Comparison of ENCODE assay signal across 8 cellular contexts in genomic region chr19:40424637-40425449, GRCh38. TPM values are rescaled to one million over a fixed set of nuclear protein-coding genes. Genes with fewer than 3 reads are reported as not detected.
A peak's percentile ranks its signal among the peaks of the same experiment; 100 is the strongest.
DNase-seq lines count a peak whose midpoint lies in the region; ATAC-seq and TF ChIP-seq lines count a peak whose summit lies in the region.

No MANE protein-coding gene starts in this region.

- H4K20me1 ChIP-seq in fibroblast of lung (ENCODE audit: control insufficient read depth, extremely low read depth, insufficient read depth, low read length) = no peaks in the 10 kb centered on the region

- H3K27ac ChIP-seq in fibroblast of lung (ENCODE audit: insufficient read depth, low read length) = peak overlapping the region; percentile 97

- peak; percentile 35 for DNase-seq in activated naive CD4-positive, alpha-beta T cell treated with anti-CD3 and anti-CD28 coated beads for 36 hours
- no peak for DNase-seq in activated naive CD4-positive, alpha-beta T cell (lab: John Stamatoyannopoulos, UW)
- DNase-seq in T-helper 2 cell treated with Interferon-gamma antibody and Interleukin-4, amounts not matched to agents 5 μg/mL and 100 μg/mL, for 36 hours (ENCODE audit: low spot score) = no peak
- peak; percentile 23 to 29 for DNase-seq in fibroblast of lung (ENCODE audit: low read depth in 2 of 2)
- DNase-seq in COLO668 (lab: John Stamatoyannopoulos, UW; ENCODE audit: unreplicated experiment) = no peak
- DNase-seq in HuH-7.5 (ENCODE audit: low spot score) = no peak

- H3K27ac Mint-ChIP-seq in activated naive CD4-positive, alpha-beta T cell treated with anti-CD3 and anti-CD28 coated beads for 36 hours = peak overlapping the region; percentile 97
- peak overlapping the region; percentile 89 for H3K27ac Mint-ChIP-seq in T-helper 2 cell treated with Interferon-gamma antibody and Interleukin-4, amounts not matched to agents 5 μg/mL and 100 μg/mL, for 36 hours

- no peaks in the 10 kb centered on the region for H3K27me3 ChIP-seq in fibroblast of lung (ENCODE audit: control insufficient read depth, insufficient read depth, low read length)
- no peaks in the 10 kb centered on the region for H3K27me3 ChIP-seq in neuron (ENCODE audit: insufficient read depth, low read length)

- peaks cover 12% of the 10 kb centered on the region for H3K36me3 Mint-ChIP-seq in activated naive CD4-positive, alpha-beta T cell treated with anti-CD3 and anti-CD28 coated beads for 36 hours (ENCODE audit: low read depth)
- H3K36me3 Mint-ChIP-seq in T-helper 2 cell treated with Interferon-gamma antibody and Interleukin-4, amounts not matched to agents 5 μg/mL and 100 μg/mL, for 36 hours (ENCODE audit: low read depth) = peaks cover 7% of the 10 kb centered on the region

- H3K9me3 ChIP-seq in fibroblast of lung (ENCODE audit: control insufficient read depth, insufficient read depth, low read depth, low read length) (no peaks in the 10 kb centered on the region), neuron (ENCODE audit: low read length) (no peaks in the 10 kb centered on the region)

- peaks cover 31% of the 10 kb centered on the region for H3K79me2 ChIP-seq in fibroblast of lung (ENCODE audit: control insufficient read depth, insufficient read depth, low read length)

- H2AFZ ChIP-seq in fibroblast of lung (ENCODE audit: low read length) (no peak overlapping the region), neuron (ENCODE audit: low read depth, low read length) (peak overlapping the region; percentile 98)

- H3K4me2 ChIP-seq in fibroblast of lung (ENCODE audit: extremely low read depth, insufficient read depth, low read length) = peak overlapping the region; percentile 97

- H3K4me1 ChIP-seq in fibroblast of lung (ENCODE audit: control insufficient read depth, extremely low read depth, insufficient read depth, low read length) = peaks cover 6% of the 10 kb centered on the region
- peaks cover 11% of the 10 kb centered on the region for H3K4me1 ChIP-seq in neuron (ENCODE audit: insufficient read depth, low read length)

- H3K4me3 ChIP-seq in fibroblast of lung (replicated peaks in 1 of 4; ENCODE audit: control extremely low read depth in 1 of 4, insufficient read depth in 1 of 4, low read depth in 3 of 4, low read length in 4 of 4) (peak overlapping the region; percentile 80 to 99 (median 92)), neuron (ENCODE audit: low read length) (peak overlapping the region; percentile 59)

- no peak for TF ChIP-seq CTCF in fibroblast of lung (conservative IDR thresholded peaks at IDR 0.05 in 1 of 2, IDR thresholded peaks at IDR 0.05 in 1 of 2; ENCODE audit: low read depth in 1 of 2, low read length in 2 of 2)

- H3K4me3 Mint-ChIP-seq in activated naive CD4-positive, alpha-beta T cell treated with anti-CD3 and anti-CD28 coated beads for 36 hours = peak overlapping the region; percentile 89
- peak overlapping the region; percentile 87 for H3K4me3 Mint-ChIP-seq in T-helper 2 cell treated with Interferon-gamma antibody and Interleukin-4, amounts not matched to agents 5 μg/mL and 100 μg/mL, for 36 hours

- H3K36me3 ChIP-seq in fibroblast of lung (ENCODE audit: control insufficient read depth, insufficient read depth, low read length) (peaks cover 9% of the 10 kb centered on the region), neuron (ENCODE audit: insufficient read depth, low read length) (peaks cover 7% of the 10 kb centered on the region)

- H3K27me3 Mint-ChIP-seq in activated naive CD4-positive, alpha-beta T cell treated with anti-CD3 and anti-CD28 coated beads for 36 hours (ENCODE audit: low read depth) = no peaks in the 10 kb centered on the region
- H3K27me3 Mint-ChIP-seq in T-helper 2 cell treated with Interferon-gamma antibody and Interleukin-4, amounts not matched to agents 5 μg/mL and 100 μg/mL, for 36 hours (ENCODE audit: low read depth) = no peaks in the 10 kb centered on the region

- ATAC-seq in GM19023 (IDR thresholded peaks at IDR 0.05; ENCODE audit: unreplicated experiment) = no peak

- H3K9me3 Mint-ChIP-seq in activated naive CD4-positive, alpha-beta T cell treated with anti-CD3 and anti-CD28 coated beads for 36 hours = no peaks in the 10 kb centered on the region
- H3K9me3 Mint-ChIP-seq in T-helper 2 cell treated with Interferon-gamma antibody and Interleukin-4, amounts not matched to agents 5 μg/mL and 100 μg/mL, for 36 hours = no peaks in the 10 kb centered on the region

- CTCF ChIA-PET in activated naive CD4-positive, alpha-beta T cell treated with anti-CD3 and anti-CD28 coated beads for 36 hours (lab: Charles Lee) = interaction anchor here (0.6 to 1.2 kb wide), 4 partner anchors 11 to 227 kb away, joined by 3 to 6 read pairs (median 4); no protein-coding TSS in a partner anchor

- peaks cover 22% of the 10 kb centered on the region for H3K4me1 Mint-ChIP-seq in activated naive CD4-positive, alpha-beta T cell treated with anti-CD3 and anti-CD28 coated beads for 36 hours (ENCODE audit: low read depth)
- peaks cover 19% of the 10 kb centered on the region for H3K4me1 Mint-ChIP-seq in T-helper 2 cell treated with Interferon-gamma antibody and Interleukin-4, amounts not matched to agents 5 μg/mL and 100 μg/mL, for 36 hours (ENCODE audit: low read depth)

- intact Hi-C loops in activated naive CD4-positive, alpha-beta T cell treated with anti-CD3 and anti-CD28 coated beads for 36 hours (cut with micrococcal nuclease) = loop anchor here (1.0 to 5.0 kb wide), 9 partner anchors 8 to 1023 kb away; partner anchors contain the start of genes AKT2, BLVRB, C19orf47 and COQ8B

- peak overlapping the region; percentile 93 for H3K9ac ChIP-seq in fibroblast of lung (ENCODE audit: insufficient read depth, low read length)

RNA-seq across cellular contexts. Expression of gene SERTAD1, which starts 0.9 kb away (rescaled TPM):
- total RNA-seq in activated naive CD4-positive, alpha-beta T cell treated with anti-CD3 and anti-CD28 coated beads for 36 hours = 1 to 10 TPM; 8.8 to 9.2 TPM
- 19.2 and 27.2 TPM in 2 replicates for total RNA-seq in fibroblast of lung
- 7.2 and 12.7 TPM in 2 replicates for polyA plus RNA-seq in fibroblast of lung
- polyA plus RNA-seq in fibroblast of lung (2012) = 10.2 and 18.3 TPM in 2 replicates
- polyA minus RNA-seq in fibroblast of lung (ENCODE audit: low replicate concordance) = 3.7 and 7.2 TPM in 2 replicates

RNA-seq across cellular contexts. Expression of gene PRX, which starts 11.7 kb away (rescaled TPM):
- 1 to 10 TPM; 1.5 TPM for total RNA-seq in activated naive CD4-positive, alpha-beta T cell treated with anti-CD3 and anti-CD28 coated beads for 36 hours
- total RNA-seq in fibroblast of lung = 3.1 and 3.6 TPM in 2 replicates
- polyA plus RNA-seq in fibroblast of lung = 0.84 and 0.91 TPM in 2 replicates
- polyA plus RNA-seq in fibroblast of lung (2012) = 1.5 and 1.9 TPM in 2 replicates
- polyA minus RNA-seq in fibroblast of lung (ENCODE audit: low replicate concordance) = 0.94 and 2.0 TPM in 2 replicates

RNA-seq across cellular contexts. Expression of gene SERTAD3, which starts 19.3 kb away (rescaled TPM):
- 1 to 10 TPM; 3.8 to 7.3 TPM for total RNA-seq in activated naive CD4-positive, alpha-beta T cell treated with anti-CD3 and anti-CD28 coated beads for 36 hours
- total RNA-seq in fibroblast of lung = 22.3 and 23.6 TPM in 2 replicates
- 15.1 and 24.8 TPM in 2 replicates for polyA plus RNA-seq in fibroblast of lung
- polyA plus RNA-seq in fibroblast of lung (2012) = 16.5 and 21.9 TPM in 2 replicates
- polyA minus RNA-seq in fibroblast of lung (ENCODE audit: low replicate concordance) = 15.4 and 44.3 TPM in 2 replicates

RNA-seq across cellular contexts. Expression of gene HIPK4, which starts 34.9 kb away (rescaled TPM):
- not detected for total RNA-seq in activated naive CD4-positive, alpha-beta T cell treated with anti-CD3 and anti-CD28 coated beads for 36 hours
- total RNA-seq in fibroblast of lung = 0.17 and 0.26 TPM in 2 replicates
- polyA plus RNA-seq in fibroblast of lung = 0.05 and 0.07 TPM in 2 replicates
- 0.13 and 0.15 TPM in 2 replicates for polyA plus RNA-seq in fibroblast of lung (2012)
- polyA minus RNA-seq in fibroblast of lung (ENCODE audit: low replicate concordance) = 0.22 TPM in 1 of 2 replicates, not detected in the other

RNA-seq across cellular contexts. Expression of gene BLVRB, which starts 40.7 kb away (rescaled TPM):
- 10 to 100 TPM; 29.4 to 30.2 TPM for total RNA-seq in activated naive CD4-positive, alpha-beta T cell treated with anti-CD3 and anti-CD28 coated beads for 36 hours
- total RNA-seq in fibroblast of lung = 105 and 145 TPM in 2 replicates
- 40.0 and 50.8 TPM in 2 replicates for polyA plus RNA-seq in fibroblast of lung
- 75.5 and 101 TPM in 2 replicates for polyA plus RNA-seq in fibroblast of lung (2012)
- 127 and 144 TPM in 2 replicates for polyA minus RNA-seq in fibroblast of lung (ENCODE audit: low replicate concordance)

Comparison
In these comparisons a context has a peak if more than half of its experiments do, and no peak if none do; other contexts are left out.
1. DNase-seq: peak in activated naive CD4-positive, alpha-beta T cell treated with anti-CD3 and anti-CD28 coated beads for 36 hours (single experiment) and fibroblast of lung (2 of 2); none in activated naive CD4-positive, alpha-beta T cell (0 of 4), T-helper 2 cell treated with Interferon-gamma antibody and Interleukin-4, amounts not matched to agents 5 μg/mL and 100 μg/mL, for 36 hours (single experiment), COLO668 (single experiment) and HuH-7.5 (single experiment).